In genomic region chr2:16496426-16497388, GRCh38 we compare ENCODE assay signal across 15 cellular contexts.
A peak's percentile ranks its signal among the peaks of the same experiment; 100 is the strongest.
DNase-seq lines count a peak whose midpoint lies in the region; ATAC-seq, FAIRE-seq and TF ChIP-seq lines count a peak whose summit lies in the region.
"Had no signal": no experiment of that assay in that cellular context is flagged by ENCODE, and none has a peak within 500 bp of the region (broad histone marks: within the 10 kb centered on the region; RNA-seq: fewer than 3 reads in every experiment).

No MANE protein-coding gene starts in this region.

- H3K27ac Mint-ChIP-seq in H9, result no peak overlapping the region
- H3K27ac Mint-ChIP-seq: CD4-positive, alpha-beta memory T cell had no signal

- H3K27me3 ChIP-seq in H9 (ENCODE audit: insufficient read depth, low read length) (no peaks in the 10 kb centered on the region), HepG2 (ENCODE audit: control insufficient read depth in 1 of 2, insufficient read depth in 2 of 2, low read length in 2 of 2) (no peaks in the 10 kb centered on the region), neural cell (ENCODE audit: insufficient read depth, low read depth, low read length) (no peaks in the 10 kb centered on the region), small intestine (ENCODE audit: control insufficient read depth in 2 of 2, insufficient read depth in 2 of 2, low read length in 2 of 2) (no peaks in the 10 kb centered on the region)
- H3K27me3 ChIP-seq: BLaER1 had no signal

- H3K4me3 ChIP-seq in HepG2 (replicated peaks in 1 of 3; ENCODE audit: insufficient read depth in 1 of 3, low read depth in 2 of 3, low read length in 3 of 3) (no peak overlapping the region), neural cell (ENCODE audit: low read length) (peak overlapping the region; percentile 13), small intestine (ENCODE audit: low read depth in 1 of 2, low read length in 2 of 2) (no peak overlapping the region)
- H3K4me3 ChIP-seq: BLaER1 had no signal

- no peak for ATAC-seq in HepG2
- ATAC-seq in HG02623 (IDR thresholded peaks at IDR 0.05; ENCODE audit: unreplicated experiment), result no peak

- CTCF ChIA-PET in HepG2 (lab: Yijun Ruan, JAX; ENCODE audit: low intra/inter-chr PET ratio, low total read pairs), result no interaction called here

- no peak overlapping the region for H2BK12ac ChIP-seq in H9 (ENCODE audit: insufficient read length, low read depth, low read length)

- intact Hi-C loops in HepG2 (cut with micrococcal nuclease; ENCODE audit: unreplicated experiment), result no loop called here

- no TSS peak for BruUV-seq in HepG2 (replicated peaks; lab: Mats Ljungman, UMichigan)

- no peaks in the 10 kb centered on the region; a peak in 1 of 5 replicates for H3K9me3 Mint-ChIP-seq in H9

- POLR2A ChIA-PET in HepG2 (lab: Yijun Ruan, JAX), result no interaction called here

- H3K4me1 ChIP-seq in H9 (ENCODE audit: insufficient read depth, low read length) (no peaks in the 10 kb centered on the region), HepG2 (ENCODE audit: insufficient read depth, low read length) (no peaks in the 10 kb centered on the region), small intestine (ENCODE audit: control insufficient read depth in 2 of 2, insufficient read depth in 1 of 2, low read depth in 1 of 2, low read length in 1 of 2) (no peaks in the 10 kb centered on the region)

- H4K91ac ChIP-seq in H9 (ENCODE audit: insufficient read length, low read depth, low read length), result no peak overlapping the region

- H3K36me3 ChIP-seq in HepG2 (replicated peaks in 1 of 2; ENCODE audit: control insufficient read depth in 1 of 2, insufficient read depth in 2 of 2, low read length in 2 of 2) (no peaks in the 10 kb centered on the region), neural cell (ENCODE audit: insufficient read depth, low read length) (no peaks in the 10 kb centered on the region), small intestine (ENCODE audit: control insufficient read depth in 2 of 2, insufficient read depth in 2 of 2, low read length in 2 of 2) (no peaks in the 10 kb centered on the region)
- H3K36me3 ChIP-seq: BLaER1 had no signal

- H3K4me1 Mint-ChIP-seq in H9, result no peaks in the 10 kb centered on the region; a peak in 1 of 4 replicates
- H3K4me1 Mint-ChIP-seq: CD4-positive, alpha-beta memory T cell had no signal

- no peaks in the 10 kb centered on the region for H3K9me2 ChIP-seq in neural cell (ENCODE audit: insufficient read depth, low read length)

- H3K9me3 ChIP-seq in H9 (ENCODE audit: control insufficient read depth, low read depth, low read length) (no peaks in the 10 kb centered on the region), HepG2 (ENCODE audit: low read length) (no peaks in the 10 kb centered on the region), neural cell (ENCODE audit: low read length) (no peaks in the 10 kb centered on the region), small intestine (ENCODE audit: control insufficient read depth, low read depth) (no peaks in the 10 kb centered on the region)
- H3K9me3 ChIP-seq: BLaER1 had no signal

- H3K79me2 ChIP-seq in H9 (ENCODE audit: insufficient read depth, low read length) (no peaks in the 10 kb centered on the region), HepG2 (ENCODE audit: insufficient read depth, low read length) (no peaks in the 10 kb centered on the region), neural cell (replicated peaks; ENCODE audit: insufficient read depth, low read length) (no peaks in the 10 kb centered on the region)

- H2BK15ac ChIP-seq in H9 (ENCODE audit: low read depth, low read length), result 0 out of 2 replicates have a peak overlapping the region, but pooled peaks have one; percentile 40

- H3K18ac ChIP-seq in H9 (ENCODE audit: insufficient read length, low read depth, low read length), result no peak overlapping the region

- no peak overlapping the region for H3K4ac ChIP-seq in H9 (ENCODE audit: low read depth, low read length)

- in situ Hi-C loops in HepG2 (cut with HindIII; ENCODE audit: extremely low pct_ligation_motif_present, low pct_unique_long_range_greater_than_20kb), result no loop called here

- H3T11ph ChIP-seq in H9 (ENCODE audit: low read length), result no peak overlapping the region

- no peak overlapping the region for H3K4me2 ChIP-seq in H9 (ENCODE audit: insufficient read depth, insufficient read length, low read length)
- no peak overlapping the region for H3K4me2 ChIP-seq in HepG2 (ENCODE audit: low read depth, low read length)
- peak overlapping the region; percentile 13 for H3K4me2 ChIP-seq in neural cell (ENCODE audit: low read length)
- H3K4me2 ChIP-seq: BLaER1 had no signal

- TF ChIP-seq EP300 in HepG2 (IDR thresholded peaks at IDR 0.05; ENCODE audit: low read depth in 2 of 2, low read length in 2 of 2) (no peak), HepG2 (CRISPR knock-in tag; IDR thresholded peaks at IDR 0.05; ENCODE audit: borderline replicate concordance) (no peak), neural cell (conservative IDR thresholded peaks at IDR 0.05; ENCODE audit: poor library complexity, severe bottlenecking) (peak; percentile 94)

- TF ChIP-seq RAD21 in HepG2 (CRISPR knock-in tag; IDR thresholded peaks at IDR 0.05) (no peak), neural cell (conservative IDR thresholded peaks at IDR 0.05) (no peak)

- no peak for TF ChIP-seq POLR2A in HepG2 (IDR thresholded peaks at IDR 0.05; ENCODE audit: insufficient read depth in 1 of 2, low read depth in 2 of 2, low read length in 2 of 2)

- H2AK5ac ChIP-seq in H9 (ENCODE audit: insufficient read length, low read length), result no peak overlapping the region

- no peak overlapping the region for H3K56ac ChIP-seq in H9 (ENCODE audit: insufficient read length, low read depth, low read length)

- no peaks in the 10 kb centered on the region for H3K36me3 Mint-ChIP-seq in H9 (ENCODE audit: insufficient read depth in 1 of 3, low read depth in 3 of 3)
- H3K36me3 Mint-ChIP-seq: CD14-positive monocyte; CD4-positive, alpha-beta memory T cell had no signal

- H3K27ac ChIP-seq in H9 (ENCODE audit: insufficient read length, low read depth, low read length) (no peak overlapping the region), HepG2 (ENCODE audit: extremely low read length, insufficient read depth, low read length) (no peak overlapping the region), neural cell (ENCODE audit: low read length) (peak overlapping the region; percentile 71), small intestine (ENCODE audit: low read depth in 1 of 2, low read length in 1 of 2) (no peak overlapping the region)
- H3K27ac ChIP-seq: BLaER1 had no signal

- H2AFZ ChIP-seq in H9 (ENCODE audit: low read length), result no peak overlapping the region
- H2AFZ ChIP-seq in HepG2 (ENCODE audit: low read length), result no peak overlapping the region
- H2AFZ ChIP-seq in neural cell (ENCODE audit: low read depth, low read length), result no peak overlapping the region

- no peaks in the 10 kb centered on the region for H3K23me2 ChIP-seq in H9 (ENCODE audit: insufficient read length, low read depth, low read length, poor library complexity, severe bottlenecking)

- no peak for TF ChIP-seq CTCF in H9 (conservative IDR thresholded peaks at IDR 0.05)
- no peak for TF ChIP-seq CTCF in HepG2 (CRISPR knock-in tag; IDR thresholded peaks at IDR 0.05)
- no peak for TF ChIP-seq CTCF in neural cell (IDR thresholded peaks at IDR 0.05; ENCODE audit: poor library complexity, severe bottlenecking)

- no peaks in the 10 kb centered on the region for H3K27me3 Mint-ChIP-seq in H9 (ENCODE audit: low read depth)

- no peak overlapping the region for H3K14ac ChIP-seq in H9 (ENCODE audit: insufficient read depth, low read length)

- H3F3A ChIP-seq in neural cell (ENCODE audit: insufficient read depth, low read length, poor library complexity, severe bottlenecking), result no peaks in the 10 kb centered on the region

- H3K4me3 Mint-ChIP-seq in H9, result no peak overlapping the region
- H3K4me3 Mint-ChIP-seq: CD14-positive monocyte; CD4-positive, alpha-beta memory T cell had no signal

- no peak overlapping the region for H2BK20ac ChIP-seq in H9 (ENCODE audit: low read depth, low read length, poor library complexity, severe bottlenecking)

- no peaks in the 10 kb centered on the region for H4K20me1 ChIP-seq in H9 (ENCODE audit: control insufficient read depth, insufficient read depth, insufficient read length)
- no peaks in the 10 kb centered on the region for H4K20me1 ChIP-seq in HepG2 (ENCODE audit: insufficient read depth, low read length)
- H4K20me1 ChIP-seq in neural cell (ENCODE audit: insufficient read depth), result peaks cover 2% of the 10 kb centered on the region
- H4K20me1 ChIP-seq: BLaER1 had no signal

- H3K9ac ChIP-seq in H9 (ENCODE audit: extremely low read depth, insufficient read length, low read length) (no peak overlapping the region), HepG2 (ENCODE audit: insufficient read depth, low read depth, low read length) (no peak overlapping the region), neural cell (ENCODE audit: low read length) (peak overlapping the region; percentile 23)
- H3K9ac ChIP-seq: BLaER1 had no signal

- no peak overlapping the region for H2BK120ac ChIP-seq in H9 (ENCODE audit: low read depth, low read length, poor library complexity, severe bottlenecking)

- no peak for DNase-seq in H9
- DNase-seq in HepG2 (ENCODE audit: low spot score), result no peak
- DNase-seq in small intestine, result peak; percentile 93
- no peak for DNase-seq in RPMI8226
- DNase-seq in NCI-H510A treated with DMSO at 0.1 percent for 48 hours (lab: John Stamatoyannopoulos, UW), result no peak
- DNase-seq: 8988T; CD4-positive, alpha-beta memory T cell; DMS79 treated with DMSO at 0.1 percent for 48 hours; GF-D8; GOT3; H7 had no signal

- H2BK5ac ChIP-seq in H9 (ENCODE audit: insufficient read length, low read length), result no peak overlapping the region

- no peak overlapping the region for H4K8ac ChIP-seq in H9 (replicated peaks; ENCODE audit: insufficient read length, low read depth, low read length)

- no peaks in the 10 kb centered on the region for H3K79me1 ChIP-seq in H9 (ENCODE audit: insufficient read depth, low read depth, low read length, poor library complexity, severe bottlenecking)

- no peak overlapping the region for H4K5ac ChIP-seq in H9 (ENCODE audit: insufficient read length, low read depth, low read length)

- FAIRE-seq in HepG2 (lab: Jason Lieb, UNC) (no peak), small intestine (lab: Jason Lieb, UNC) (no peak)

- H3K23ac ChIP-seq in H9 (ENCODE audit: insufficient read length, low read depth, low read length), result no peak overlapping the region

- WGBS in H9 (ENCODE audit: extremely low coverage, insufficient read length, low lambda C conversion rate), result no CpG with 5 or more reads among the region's 4 CpGs
- WGBS in HepG2 (ENCODE audit: low lambda C conversion rate), result 49% methylated on average over 4 of the region's 4 CpGs
- 50 to 64% (median 61%) methylated on average over 4 of the region's 4 CpGs for WGBS in small intestine, 3 donors

TF ChIP-seq in HepG2, 621 proteins besides CTCF, POLR2A, EP300 and RAD21 (continues in another document):
- TF ChIP-seq MED1 (CRISPR knock-in tag; IDR thresholded peaks at IDR 0.05) (no peak), CEBPB (IDR thresholded peaks at IDR 0.05; ENCODE audit: borderline replicate concordance, low read depth, low read length) (peak; percentile 13; the same call in 1 of the 2 replicates), NFE2L2 (IDR thresholded peaks at IDR 0.05; ENCODE audit: low read length) (no peak)
